In genomic region chr15:71743861-71744382, GRCh38 we compare ENCODE assay signal across 9 cellular contexts.
DNase-seq lines count a peak whose midpoint lies in the region; ATAC-seq, FAIRE-seq and TF ChIP-seq lines count a peak whose summit lies in the region.
"Had no signal": no experiment of that assay in that cellular context is flagged by ENCODE, and none has a peak within 500 bp of the region (broad histone marks: within the 10 kb centered on the region; RNA-seq: fewer than 3 reads in every experiment).

No MANE protein-coding gene starts in this region.

- H3K36me3 Mint-ChIP-seq in T-cell (no peaks in the 10 kb centered on the region), astrocyte (ENCODE audit: low read depth, unreplicated experiment) (no peaks in the 10 kb centered on the region)

- no peak overlapping the region for H2AFZ ChIP-seq in astrocyte (ENCODE audit: low read depth, low read length)

- H3K9me3 ChIP-seq in astrocyte (ENCODE audit: insufficient read depth, low read depth, low read length): no peaks in the 10 kb centered on the region

- H3K27ac ChIP-seq in astrocyte (ENCODE audit: low read depth, low read length): no peak overlapping the region

- CTCF ChIA-PET in T-cell (lab: Charles Lee): interaction anchor here (0.5 to 2.4 kb wide), 29 partner anchors 9 to 1497 kb away, joined by 3 to 58 read pairs (median 5); no protein-coding TSS in a partner anchor

- no peak overlapping the region for H3K4me2 ChIP-seq in astrocyte (ENCODE audit: low read length)

- H3K9me3 Mint-ChIP-seq in T-cell (no peaks in the 10 kb centered on the region), astrocyte (ENCODE audit: unreplicated experiment) (no peaks in the 10 kb centered on the region)

- no peaks in the 10 kb centered on the region for H3K36me3 ChIP-seq in astrocyte (ENCODE audit: insufficient read depth, low read length)

- H3K27ac Mint-ChIP-seq in T-cell: no peak overlapping the region
- no peak overlapping the region for H3K27ac Mint-ChIP-seq in astrocyte (ENCODE audit: unreplicated experiment)

- H3K9ac ChIP-seq in astrocyte (ENCODE audit: low read length): no peak overlapping the region

- no peak for TF ChIP-seq POLR2A in H54 (IDR thresholded peaks at IDR 0.05; ENCODE audit: low read depth, low read length)

- FAIRE-seq in astrocyte (lab: Jason Lieb, UNC): no peak
- no peak for FAIRE-seq in H54 (lab: Jason Lieb, UNC)
- FAIRE-seq: TTC549 had no signal

- H3K4me1 ChIP-seq in astrocyte (ENCODE audit: insufficient read depth, low read length): peaks cover 24% of the 10 kb centered on the region

- no peak overlapping the region for H3K4me3 ChIP-seq in astrocyte (ENCODE audit: insufficient read depth, low read depth, low read length)

- H3K4me1 Mint-ChIP-seq in T-cell (peaks cover 0 to 2% (median 0%) of the 10 kb centered on the region in 3 donors), astrocyte (ENCODE audit: low read depth, unreplicated experiment) (peaks cover 9% of the 10 kb centered on the region)

- H3K79me2 ChIP-seq in astrocyte (ENCODE audit: insufficient read depth, low read length): no peaks in the 10 kb centered on the region

- ATAC-seq in T-cell (replicated peaks in 1 of 4): no peak
- ATAC-seq in HG02970 (IDR thresholded peaks at IDR 0.05; ENCODE audit: low FRiP score, unreplicated experiment): no peak

- peaks cover 2 to 34% of the 10 kb centered on the region in 2 donors for H3K27me3 Mint-ChIP-seq in T-cell
- peaks cover 7% of the 10 kb centered on the region for H3K27me3 Mint-ChIP-seq in astrocyte (ENCODE audit: low read depth, unreplicated experiment)

- POLR2A ChIA-PET in T-cell (lab: Charles Lee): interaction anchor here in 1 of 2 donors (0.6 kb wide), 1 partner anchor 374 kb away, joined by 3 read pairs; the partner anchor contains the start of genes MYO9A and SENP8

- peak; percentile 80 for TF ChIP-seq CTCF in astrocyte (IDR thresholded peaks at IDR 0.05; ENCODE audit: insufficient read depth, low read depth, low read length)

- no peak overlapping the region for H3K4me3 Mint-ChIP-seq in T-cell
- no peak overlapping the region for H3K4me3 Mint-ChIP-seq in astrocyte (ENCODE audit: unreplicated experiment)

- DNase-seq in Daoy (ENCODE audit: low read depth): peak; percentile 56
- DNase-seq in LoVo (ENCODE audit: low spot score): peak; percentile 62
- peak in 31 of 34 experiments; percentile 9 to 72 (median 46) for DNase-seq in T-cell
- DNase-seq in astrocyte (ENCODE audit: low read depth): no peak
- DNase-seq in iPS-NIHi7 (ENCODE audit: extremely low spot score): peak; percentile 66
- DNase-seq in stimulated activated CD4-positive, alpha-beta T cell treated with anti-CD3 and anti-CD28 coated beads, Interleukin-2, amount 100 ng/mL, for 24 hours: peak; percentile 70 to 73
- no peak for DNase-seq in H54 (ENCODE audit: insufficient read length, low spot score)

- H3K27me3 ChIP-seq in astrocyte (ENCODE audit: insufficient read depth, low read length): no peaks in the 10 kb centered on the region

- H4K20me1 ChIP-seq in astrocyte (ENCODE audit: insufficient read depth, low read length): no peaks in the 10 kb centered on the region

Comparison
In these comparisons a context has a peak if more than half of its experiments do, and no peak if none do; other contexts are left out.
1. DNase-seq: peak in Daoy (single experiment), LoVo (single experiment), T-cell (31 of 34), iPS-NIHi7 (single experiment) and stimulated activated CD4-positive, alpha-beta T cell treated with anti-CD3 and anti-CD28 coated beads, Interleukin-2, amount 100 ng/mL, for 24 hours (2 of 2); none in astrocyte (single experiment) and H54 (single experiment).